9 cellular contexts compared by ENCODE assay signal in genomic region chr6:133977983-133978895, GRCh38. TPM values are rescaled to one million over a fixed set of nuclear protein-coding genes. Genes with fewer than 3 reads are reported as not detected.
DNase-seq lines count a peak whose midpoint lies in the region; ATAC-seq, FAIRE-seq and TF ChIP-seq lines count a peak whose summit lies in the region.
"Had no signal": no experiment of that assay in that cellular context is flagged by ENCODE, and none has a peak within 500 bp of the region (broad histone marks: within the 10 kb centered on the region; RNA-seq: fewer than 3 reads in every experiment).

No MANE protein-coding gene starts in this region.

- FAIRE-seq in A549 (lab: Jason Lieb, UNC), result no peak
- no peak for FAIRE-seq in urothelium cell line (lab: Jason Lieb, UNC)

- H3K27ac ChIP-seq in A549, result no peak overlapping the region

- no peak for TF ChIP-seq POLR2A in A549 (IDR thresholded peaks at IDR 0.05; ENCODE audit: low read length)

- H3K4me3 ChIP-seq in A549 (no peak overlapping the region), fibroblast of villous mesenchyme (ENCODE audit: low read depth, low read length) (no peak overlapping the region)

- ATAC-seq in A549 (no peak), GM21447 (IDR thresholded peaks at IDR 0.05; ENCODE audit: unreplicated experiment) (peak; percentile 54), HG03460 (IDR thresholded peaks at IDR 0.05; ENCODE audit: unreplicated experiment) (no peak)

- H3K9me3 ChIP-seq in A549, result no peaks in the 10 kb centered on the region

- 48% methylated on average over 2 of the region's 2 CpGs for WGBS in A549 (ENCODE audit: missing lambda C conversion rate)

- TF ChIP-seq CTCF in A549 (IDR thresholded peaks at IDR 0.05) (no peak), fibroblast of villous mesenchyme (IDR thresholded peaks at IDR 0.05; ENCODE audit: insufficient read depth, low read depth, low read length) (no peak)

- TF ChIP-seq EP300 in A549 (IDR thresholded peaks at IDR 0.05), result no peak

- peak overlapping the region; percentile 28; the same call in 2 of the 3 replicates for H3K4me2 ChIP-seq in A549

- CTCF ChIA-PET in A549 (lab: Yijun Ruan, JAX), result interaction anchor here (1.0 to 10.4 kb wide), 3 partner anchors 10 to 85 kb away, joined by 3 to 128 read pairs (median 4); no protein-coding TSS in a partner anchor

- H3K4me1 ChIP-seq in A549, result peaks cover 28% of the 10 kb centered on the region

- DNase-seq in A549 (ENCODE audit: low read depth in 1 of 2, low spot score in 1 of 2) (peak in 1 of 2 experiments; percentile 18), NOMO-1 (lab: John Stamatoyannopoulos, UW; ENCODE audit: unreplicated experiment in 2 of 2) (peak; percentile 54 to 82), fibroblast of villous mesenchyme (ENCODE audit: low read depth) (peak; percentile 87), urothelium cell line (ENCODE audit: low spot score) (no peak)
- DNase-seq in activated CD4-positive, alpha-beta T cell treated with anti-CD3 and anti-CD28 coated beads for 1 hour, result no peak
- no peak for DNase-seq in activated CD4-positive, alpha-beta T cell treated with anti-CD3 and anti-CD28 coated beads for 48 hours
- DNase-seq: activated CD4-positive, alpha-beta T cell treated with anti-CD3 and anti-CD28 coated beads, Interleukin-2, amount 50 U/mL, for 1 hour had no signal

- no peak for TF ChIP-seq RAD21 in A549 (conservative IDR thresholded peaks at IDR 0.05 in 1 of 2, IDR thresholded peaks at IDR 0.05 in 1 of 2)

- POLR2A ChIA-PET in A549 (lab: Yijun Ruan, JAX), result interaction anchor here (0.5 kb wide), 1 partner anchor 931 kb away, joined by 6 read pairs; no protein-coding TSS in a partner anchor

TF ChIP-seq in A549, 52 proteins besides CTCF, POLR2A, EP300 and RAD21:
- TF ChIP-seq HOXB13 (CRISPR knock-in tag; IDR thresholded peaks at IDR 0.05; ENCODE audit: low read depth), result no peak
- no peak for TF ChIP-seq HEYL (CRISPR knock-in tag; IDR thresholded peaks at IDR 0.05)
- no peak for TF ChIP-seq ZSCAN20 (CRISPR knock-in tag; IDR thresholded peaks at IDR 0.05)
- no peak for TF ChIP-seq MAFK (IDR thresholded peaks at IDR 0.05; ENCODE audit: partially characterized antibody)
- TF ChIP-seq HOXA7 (CRISPR knock-in tag; IDR thresholded peaks at IDR 0.05), result no peak
- TF ChIP-seq, protein P1, sequence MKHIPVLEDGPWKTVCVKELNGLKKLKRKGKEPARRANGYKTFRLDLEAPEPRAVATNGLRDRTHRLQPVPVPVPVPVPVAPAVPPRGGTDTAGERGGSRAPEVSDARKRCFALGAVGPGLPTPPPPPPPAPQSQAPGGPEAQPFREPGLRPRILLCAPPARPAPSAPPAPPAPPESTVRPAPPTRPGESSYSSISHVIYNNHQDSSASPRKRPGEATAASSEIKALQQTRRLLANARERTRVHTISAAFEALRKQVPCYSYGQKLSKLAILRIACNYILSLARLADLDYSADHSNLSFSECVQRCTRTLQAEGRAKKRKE (CRISPR knock-in tag; IDR thresholded peaks at IDR 0.05; ENCODE audit: low read depth), result no peak
- TF ChIP-seq BHLHE40 (IDR thresholded peaks at IDR 0.05; ENCODE audit: low read depth, low read length), result peak; percentile 22; the same call in 1 of the 2 replicates
- no peak for TF ChIP-seq EHF (CRISPR knock-in tag; IDR thresholded peaks at IDR 0.05)
- TF ChIP-seq FOSL2 (IDR thresholded peaks at IDR 0.05), result no peak
- TF ChIP-seq FOSL2 (CRISPR knock-in tag; IDR thresholded peaks at IDR 0.05), result peak; percentile 16; the same call in 1 of the 2 replicates
- TF ChIP-seq RCOR1 (IDR thresholded peaks at IDR 0.05; ENCODE audit: low read depth, low read length), result no peak
- no peak for TF ChIP-seq RNF2 (IDR thresholded peaks at IDR 0.05; ENCODE audit: borderline replicate concordance, low read depth)
- TF ChIP-seq TFCP2L1 (CRISPR knock-in tag; IDR thresholded peaks at IDR 0.05), result no peak

RNA-seq across cellular contexts. Expression of gene TBPL1, which starts 25.2 kb away (rescaled TPM):
- polyA plus RNA-seq in A549 (2011; rRNA removed) (29.9 and 41.1 TPM in 2 replicates), A549 (2017; fragmentation: RNase III; extraction: RNeasy Plus Mini Kit Qiagen cat#74134 plus additional on column Dnase treatment) (22.4 to 24.7 TPM (median 24.7 TPM) in 3 replicates)
- polyA plus RNA-seq in A549 (2012; cell fraction: cytosol; rRNA removed), result 15.7 and 16.4 TPM in 2 replicates
- polyA plus RNA-seq in A549 (2012; cell fraction: nucleus; rRNA removed), result 5.1 and 7.4 TPM in 2 replicates
- polyA minus RNA-seq in A549 (2011; rRNA and poly(A)+ RNA removed), result 5.8 and 9.0 TPM in 2 replicates
- 6.4 and 18.6 TPM in 2 replicates for total RNA-seq in fibroblast of villous mesenchyme

Comparison
In these comparisons a context has a peak if more than half of its experiments do, and no peak if none do; other contexts are left out.
1. DNase-seq: peak in NOMO-1 (2 of 2) and fibroblast of villous mesenchyme (single experiment); none in activated CD4-positive, alpha-beta T cell treated with anti-CD3 and anti-CD28 coated beads for 1 hour (single experiment), activated CD4-positive, alpha-beta T cell treated with anti-CD3 and anti-CD28 coated beads for 48 hours (single experiment) and urothelium cell line (single experiment).